22 cellular contexts compared by ENCODE assay signal in the genomic region with DNA sequence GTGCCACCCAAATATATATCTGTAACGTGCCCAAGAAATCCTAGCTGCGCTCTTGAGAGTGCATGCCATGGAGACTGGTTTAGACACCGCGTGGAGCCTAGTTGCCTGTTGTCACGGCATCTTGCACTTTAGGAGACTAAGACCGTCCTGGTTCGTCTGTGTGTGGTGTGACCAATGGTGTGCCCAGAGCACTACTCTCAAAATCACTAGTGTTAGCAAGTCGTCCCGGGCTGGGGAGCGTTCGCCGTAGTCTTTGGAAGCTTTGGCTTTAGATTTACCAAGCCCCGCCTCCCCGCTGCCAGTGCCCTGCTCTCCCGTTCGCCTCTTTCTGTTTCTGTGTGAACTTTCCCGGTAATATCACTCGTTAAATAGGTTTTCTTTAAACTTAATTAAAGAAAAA. TPM values are rescaled to one million over a fixed set of nuclear protein-coding genes. Genes with fewer than 3 reads are reported as not detected.
DNase-seq lines count a peak whose midpoint lies in the region; TF ChIP-seq lines count a peak whose summit lies in the region.
"Had no signal": no experiment of that assay in that cellular context is flagged by ENCODE, and none has a peak within 500 bp of the region (broad histone marks: within the 10 kb centered on the region; RNA-seq: fewer than 3 reads in every experiment).

No MANE protein-coding gene starts in this region.

- no peaks in the 10 kb centered on the region for H3K9me3 Mint-ChIP-seq in activated T-cell treated with anti-CD3 and anti-CD28 coated beads, Interleukin-2, amount 50 U/mL, for 24 hours
- no peaks in the 10 kb centered on the region for H3K9me3 Mint-ChIP-seq in IgD-negative memory B cell
- H3K9me3 Mint-ChIP-seq in progenitor cell of endocrine pancreas (ENCODE audit: low read depth): no peaks in the 10 kb centered on the region
- H3K9me3 Mint-ChIP-seq: activated naive CD4-positive, alpha-beta T cell treated with anti-CD3 and anti-CD28 coated beads, Interleukin-2, amount 10 ng/mL, durations not matched to agents 7 days and 5 days; stimulated activated memory B cell treated with anti-CD40 and anti-IgM and Interleukin-4, amounts not matched to agents 10 μg/mL and 1 μg/mL and 100 μg/mL, for 72 hours; T-helper 2 cell treated with Interferon-gamma antibody and Interleukin-4, amounts not matched to agents 5 μg/mL and 100 μg/mL, for 36 hours had no signal

- TF ChIP-seq CTCF in colonic mucosa (IDR thresholded peaks at IDR 0.05) (no peak), progenitor cell of endocrine pancreas (IDR thresholded peaks at IDR 0.05; ENCODE audit: unreplicated experiment) (no peak)

- H3K9ac ChIP-seq in colonic mucosa (ENCODE audit: low read depth in 2 of 2, low read length in 2 of 2): no peak overlapping the region

- H3K27ac Mint-ChIP-seq in activated T-cell treated with anti-CD3 and anti-CD28 coated beads, Interleukin-2, amount 50 U/mL, for 24 hours: peak overlapping the region; percentile 70
- peak overlapping the region in 2 of 3 donors; percentile 23 to 43 for H3K27ac Mint-ChIP-seq in IgD-negative memory B cell
- H3K27ac Mint-ChIP-seq in progenitor cell of endocrine pancreas: peak overlapping the region; percentile 76
- H3K27ac Mint-ChIP-seq: stimulated activated memory B cell treated with anti-CD40 and anti-IgM and Interleukin-4, amounts not matched to agents 10 μg/mL and 1 μg/mL and 100 μg/mL, for 72 hours; T-helper 2 cell treated with Interferon-gamma antibody and Interleukin-4, amounts not matched to agents 5 μg/mL and 100 μg/mL, for 36 hours had no signal

- DNase-seq in activated T-cell treated with anti-CD3 and anti-CD28 coated beads, Interleukin-2, amount 50 U/mL, for 24 hours: no peak
- no peak for DNase-seq in activated T-cell treated with anti-CD3 and anti-CD28 coated beads for 4 hours
- DNase-seq in colonic mucosa: peak; percentile 10
- DNase-seq in progenitor cell of endocrine pancreas (ENCODE audit: low spot score, unreplicated experiment): no peak
- no peak for DNase-seq in stimulated activated naive CD4-positive, alpha-beta T cell treated with Interleukin-2 at 50 U/mL for 16 hours (lab: John Stamatoyannopoulos, UW)
- DNase-seq in NCI-H1436 treated with DMSO at 0.1 percent for 48 hours (lab: John Stamatoyannopoulos, UW): no peak
- no peak for DNase-seq in AG20443 (ENCODE audit: low spot score)
- DNase-seq: activated CD8-positive, alpha-beta memory T cell treated with anti-CD3 and anti-CD28 coated beads for 24 hours; activated naive CD4-positive, alpha-beta T cell treated with anti-CD3 and anti-CD28 coated beads, Interleukin-2, amount 10 ng/mL, durations not matched to agents 7 days and 5 days; anterior cingulate cortex; C1 segment of cervical spinal cord; caudate nucleus; mesenchymal stem cell; NCI-H2171 treated with DMSO at 0.1 percent for 48 hours; NCI-H69; occipital lobe; RPMI8226; testis had no signal

- no peaks in the 10 kb centered on the region for H3K4me1 ChIP-seq in colonic mucosa

- no peak overlapping the region for H3K27ac ChIP-seq in colonic mucosa
- H3K27ac ChIP-seq: testis had no signal

- no peak overlapping the region for H3K4me3 Mint-ChIP-seq in activated T-cell treated with anti-CD3 and anti-CD28 coated beads, Interleukin-2, amount 50 U/mL, for 24 hours
- H3K4me3 Mint-ChIP-seq in IgD-negative memory B cell (no peak overlapping the region), progenitor cell of endocrine pancreas (ENCODE audit: low read depth) (no peak overlapping the region)
- H3K4me3 Mint-ChIP-seq: activated naive CD4-positive, alpha-beta T cell treated with anti-CD3 and anti-CD28 coated beads, Interleukin-2, amount 10 ng/mL, durations not matched to agents 7 days and 5 days; stimulated activated memory B cell treated with anti-CD40 and anti-IgM and Interleukin-4, amounts not matched to agents 10 μg/mL and 1 μg/mL and 100 μg/mL, for 72 hours; T-helper 2 cell treated with Interferon-gamma antibody and Interleukin-4, amounts not matched to agents 5 μg/mL and 100 μg/mL, for 36 hours had no signal

- no peaks in the 10 kb centered on the region for H3K36me3 ChIP-seq in colonic mucosa

- no peaks in the 10 kb centered on the region for H3K27me3 ChIP-seq in colonic mucosa
- H3K27me3 ChIP-seq: testis had no signal

- peaks cover 5% of the 10 kb centered on the region for H3K4me1 Mint-ChIP-seq in activated T-cell treated with anti-CD3 and anti-CD28 coated beads, Interleukin-2, amount 50 U/mL, for 24 hours (ENCODE audit: low read depth)
- H3K4me1 Mint-ChIP-seq in IgD-negative memory B cell (peaks cover 0 to 11% (median 6%) of the 10 kb centered on the region in 3 donors), progenitor cell of endocrine pancreas (ENCODE audit: low read depth) (peaks cover 26% of the 10 kb centered on the region)
- H3K4me1 Mint-ChIP-seq: activated naive CD4-positive, alpha-beta T cell treated with anti-CD3 and anti-CD28 coated beads, Interleukin-2, amount 10 ng/mL, durations not matched to agents 7 days and 5 days had no signal

- H3K27me3 Mint-ChIP-seq in activated T-cell treated with anti-CD3 and anti-CD28 coated beads, Interleukin-2, amount 50 U/mL, for 24 hours: no peaks in the 10 kb centered on the region
- H3K27me3 Mint-ChIP-seq in IgD-negative memory B cell (no peaks in the 10 kb centered on the region), progenitor cell of endocrine pancreas (no peaks in the 10 kb centered on the region)
- H3K27me3 Mint-ChIP-seq: activated naive CD4-positive, alpha-beta T cell treated with anti-CD3 and anti-CD28 coated beads, Interleukin-2, amount 10 ng/mL, durations not matched to agents 7 days and 5 days; stimulated activated memory B cell treated with anti-CD40 and anti-IgM and Interleukin-4, amounts not matched to agents 10 μg/mL and 1 μg/mL and 100 μg/mL, for 72 hours had no signal

- no peaks in the 10 kb centered on the region for H3K9me3 ChIP-seq in colonic mucosa
- H3K9me3 ChIP-seq: testis had no signal

- H3K36me3 Mint-ChIP-seq in activated T-cell treated with anti-CD3 and anti-CD28 coated beads, Interleukin-2, amount 50 U/mL, for 24 hours (ENCODE audit: low read depth): peaks cover 79% of the 10 kb centered on the region
- H3K36me3 Mint-ChIP-seq in IgD-negative memory B cell (peaks cover 2% of the 10 kb centered on the region), progenitor cell of endocrine pancreas (ENCODE audit: insufficient read depth) (peaks cover 20% of the 10 kb centered on the region)

- H3K4me3 ChIP-seq in colonic mucosa: no peak overlapping the region
- H3K4me3 ChIP-seq: smooth muscle cell, testis had no signal

- intact Hi-C loops in colonic mucosa (cut with DNase I): loop anchor here (10.0 kb wide), 1 partner anchor 160 kb away; no protein-coding TSS in a partner anchor

RNA-seq across cellular contexts. Expression of a gene that starts 27.0 kb away (rescaled TPM):
- polyA plus RNA-seq in IgD-negative memory B cell: 19.7 TPM
- total RNA-seq in colonic mucosa (100 to 1,000 TPM; 111 to 285 TPM), progenitor cell of endocrine pancreas (40.2 and 46.9 TPM in 2 replicates)
